In genomic region chr4:36332023-36332781, GRCh38 we compare ENCODE assay signal across 8 cellular contexts. TPM values are rescaled to one million over a fixed set of nuclear protein-coding genes. Genes with fewer than 3 reads are reported as not detected.
DNase-seq lines count a peak whose midpoint lies in the region; ATAC-seq, FAIRE-seq and TF ChIP-seq lines count a peak whose summit lies in the region.

No MANE protein-coding gene starts in this region.

- H3K27me3 ChIP-seq in Peyer's patch: no peaks in the 10 kb centered on the region

- no peak for TF ChIP-seq CTCF in Peyer's patch (IDR thresholded peaks at IDR 0.05)

- ATAC-seq in GM18519 (IDR thresholded peaks at IDR 0.05; ENCODE audit: low FRiP score, unreplicated experiment) (peak; percentile 54), GM21447 (IDR thresholded peaks at IDR 0.05; ENCODE audit: unreplicated experiment) (peak; percentile 76), HG03342 (IDR thresholded peaks at IDR 0.05; ENCODE audit: unreplicated experiment) (peak; percentile 74)

- H3K4me1 ChIP-seq in Peyer's patch: no peaks in the 10 kb centered on the region

- H3K27ac ChIP-seq in Peyer's patch: no peak overlapping the region

- H3K9me3 ChIP-seq in Peyer's patch: no peaks in the 10 kb centered on the region

- DNase-seq in kidney tubule cell (ENCODE audit: low spot score): peak; percentile 18
- no peak for DNase-seq in NCI-H526 treated with DMSO at 0.1 percent for 48 hours (lab: John Stamatoyannopoulos, UW)
- DNase-seq in GM19239 (ENCODE audit: insufficient read length, low spot score): no peak
- no peak for DNase-seq in stimulated activated CD4-positive, alpha-beta T cell treated with anti-CD3 and anti-CD28 coated beads, Interleukin-4, amount 100 ng/mL, for 1 hour
- no peak for DNase-seq in Peyer's patch

- no peak for TF ChIP-seq POLR2A in Peyer's patch (IDR thresholded peaks at IDR 0.05)

- FAIRE-seq in GM19239 (lab: Jason Lieb, UNC): no peak

- no peak overlapping the region for H3K4me3 ChIP-seq in Peyer's patch

- no peaks in the 10 kb centered on the region for H3K36me3 ChIP-seq in Peyer's patch

RNA-seq across cellular contexts. Expression of gene DTHD1, which starts 50.8 kb away (rescaled TPM):
- total RNA-seq in Peyer's patch: 1 to 10 TPM in 3 of 4 donors, under 1 TPM in 1; 0.47 to 3.3 (median 1.3) TPM
